Comparison of ENCODE assay signal across 8 cellular contexts in genomic region chr2:113173563-113174368, GRCh38.
DNase-seq lines count a peak whose midpoint lies in the region; ATAC-seq lines count a peak whose summit lies in the region.

Gene PSD4 (plus strand): TSS chr2:113173971. CDS start chr2:113182457, 8,486 bp downstream.

- peak within 1 kb of the TSS; percentile 82 for H3K4me3 Mint-ChIP-seq in memory B cell

- peak; percentile 78 for ATAC-seq in GM18858 (IDR thresholded peaks at IDR 0.05; ENCODE audit: unreplicated experiment)
- peak; percentile 75 for ATAC-seq in HG03039 (IDR thresholded peaks at IDR 0.05; ENCODE audit: unreplicated experiment)
- peak; percentile 56 for ATAC-seq in memory B cell (ENCODE audit: low read depth)

- no peaks in the 10 kb centered on the region for H3K27me3 Mint-ChIP-seq in memory B cell

- peaks cover 51% of the 10 kb centered on the region for H3K4me1 Mint-ChIP-seq in memory B cell

- peaks cover 2% of the 10 kb centered on the region for H3K9me3 Mint-ChIP-seq in memory B cell

- H3K36me3 Mint-ChIP-seq in memory B cell: peaks cover 10% of the 10 kb centered on the region

- DNase-seq in SIG-M5 treated with dmso at 0.1 percent for 504 hours (lab: John Stamatoyannopoulos, UW; ENCODE audit: unreplicated experiment) (peak; percentile 97), memory B cell (ENCODE audit: low spot score in 2 of 2) (peak; percentile 35 to 46), COLO829 (ENCODE audit: low spot score) (no peak), DMS53 (lab: John Stamatoyannopoulos, UW) (no peak)
- peak; percentile 83 for DNase-seq in activated gamma-delta T cell treated with anti-CD3 and anti-CD28 coated beads, Interleukin-2, amount 50 U/mL, for 16 hours (ENCODE audit: low read depth)
- DNase-seq in stimulated activated CD8-positive, alpha-beta memory T cell treated with anti-CD3 and anti-CD28 coated beads, Interleukin-7, amount 100 ng/mL, for 24 hours (ENCODE audit: low read depth): peak; percentile 65

- H3K27ac Mint-ChIP-seq in memory B cell: peak within 1 kb of the TSS; percentile 89

Comparison
In these comparisons a context has a peak if more than half of its experiments do, and no peak if none do; other contexts are left out.
1. DNase-seq: peak in SIG-M5 treated with dmso at 0.1 percent for 504 hours (single experiment), activated gamma-delta T cell treated with anti-CD3 and anti-CD28 coated beads, Interleukin-2, amount 50 U/mL, for 16 hours (single experiment), memory B cell (2 of 2) and stimulated activated CD8-positive, alpha-beta memory T cell treated with anti-CD3 and anti-CD28 coated beads, Interleukin-7, amount 100 ng/mL, for 24 hours (single experiment); none in COLO829 (single experiment) and DMS53 (single experiment).
2. Peak in every context shown above with its lines, with median percentiles within 50 percentile points of each other: ATAC-seq.